In the genomic region with DNA sequence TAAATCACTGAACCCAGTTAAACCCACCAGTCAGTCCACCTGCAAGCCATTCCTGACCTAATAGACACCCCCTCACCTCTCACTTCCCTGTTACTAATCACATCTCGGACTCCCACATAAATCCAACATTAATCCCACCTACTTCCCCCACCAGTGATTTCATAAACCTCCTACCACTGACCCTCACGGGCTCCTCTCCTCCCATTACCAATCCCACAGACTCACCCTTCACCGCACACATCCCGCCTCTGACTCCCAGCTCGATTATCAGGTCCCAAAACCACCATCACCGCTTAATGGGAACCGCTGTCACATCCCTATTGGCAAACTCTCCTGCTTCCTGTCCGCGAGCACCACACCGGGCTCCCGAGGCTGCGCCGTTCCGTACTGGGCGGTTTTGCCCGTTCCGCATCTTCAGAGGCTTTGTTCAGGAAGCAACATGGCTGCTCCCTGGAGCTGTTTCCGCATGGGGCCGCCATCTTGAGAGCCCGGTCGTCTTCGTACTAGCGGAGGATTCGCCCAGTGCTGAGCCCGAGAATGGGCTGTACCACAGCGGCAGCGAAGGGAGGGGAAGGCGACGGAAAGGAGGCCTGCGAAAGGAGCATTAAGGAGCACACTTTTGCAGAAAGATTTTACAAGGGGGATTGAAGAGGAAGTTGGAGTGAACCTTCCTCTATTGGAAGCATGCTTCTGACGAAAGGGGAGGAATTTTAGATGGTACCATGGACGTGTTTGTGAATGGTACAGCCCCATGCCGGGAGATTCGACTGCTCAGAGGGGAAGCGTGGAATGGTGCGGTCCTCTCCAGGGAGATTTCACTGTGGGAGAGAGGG, we compare ENCODE assay signal across 8 cellular contexts. TPM values are rescaled to one million over a fixed set of nuclear protein-coding genes. Genes with fewer than 3 reads are reported as not detected.
DNase-seq lines count a peak whose midpoint lies in the region; ATAC-seq and TF ChIP-seq lines count a peak whose summit lies in the region.

TSS of gene ZNF300 (minus strand) at position 502 of the 833 bp plus-strand sequence. CDS start 1,825 bp downstream, outside the sequence.

- H3K9ac ChIP-seq in neural cell (ENCODE audit: low read length): peak within 1 kb of the TSS; percentile 77

- peaks cover 15% of the 10 kb centered on the region for H3K79me2 ChIP-seq in neural cell (replicated peaks; ENCODE audit: insufficient read depth, low read length)

- peak within 1 kb of the TSS; percentile 83 for H3K4me3 Mint-ChIP-seq in stimulated activated naive CD8-positive, alpha-beta T cell treated with anti-CD3 and anti-CD28 coated beads, Interleukin-15, Interleukin-2, amounts not matched to agents 100 ng/mL and 50 ng/mL, for 24 hours

- H3K4me1 ChIP-seq in BE2C: no peaks in the 10 kb centered on the region

- peaks cover 47 to 62% of the 10 kb centered on the region in 2 donors for H3K36me3 Mint-ChIP-seq in activated naive CD4-positive, alpha-beta T cell treated with anti-CD3 and anti-CD28 coated beads, Interleukin-2, amount 50 U/mL, for 72 hours
- H3K36me3 Mint-ChIP-seq in stimulated activated naive CD8-positive, alpha-beta T cell treated with anti-CD3 and anti-CD28 coated beads, Interleukin-15, Interleukin-2, amounts not matched to agents 100 ng/mL and 50 ng/mL, for 24 hours (ENCODE audit: low read depth): peaks cover 54% of the 10 kb centered on the region

- ATAC-seq in HG02852 (IDR thresholded peaks at IDR 0.05; ENCODE audit: unreplicated experiment) (peak; percentile 48), GM19023 (IDR thresholded peaks at IDR 0.05; ENCODE audit: unreplicated experiment) (no peak)
- ATAC-seq in activated naive CD4-positive, alpha-beta T cell treated with anti-CD3 and anti-CD28 coated beads, Interleukin-2, amount 50 U/mL, for 72 hours: peak; percentile 93 to 94

- DNase-seq in BE2C (peak; percentile 94), germinal center (ENCODE audit: low spot score) (peak; percentile 34)
- DNase-seq in activated naive CD4-positive, alpha-beta T cell treated with anti-CD3 and anti-CD28 coated beads, Interleukin-2, amount 50 U/mL, for 72 hours (ENCODE audit: low spot score in 2 of 2): peak; percentile 55 to 61

- TF ChIP-seq RAD21 in neural cell (conservative IDR thresholded peaks at IDR 0.05): no peak

- peaks cover 3% of the 10 kb centered on the region; the same call in 1 of the 2 replicates for H3K9me3 ChIP-seq in BE2C
- H3K9me3 ChIP-seq in neural cell (ENCODE audit: low read length): peaks cover 8% of the 10 kb centered on the region

- H3K27me3 Mint-ChIP-seq in stimulated activated naive CD8-positive, alpha-beta T cell treated with anti-CD3 and anti-CD28 coated beads, Interleukin-15, Interleukin-2, amounts not matched to agents 100 ng/mL and 50 ng/mL, for 24 hours: peaks cover 25% of the 10 kb centered on the region

- H3K27ac Mint-ChIP-seq in activated naive CD4-positive, alpha-beta T cell treated with anti-CD3 and anti-CD28 coated beads, Interleukin-2, amount 50 U/mL, for 72 hours: peak within 1 kb of the TSS; percentile 90 to 91
- H3K27ac Mint-ChIP-seq in stimulated activated naive CD8-positive, alpha-beta T cell treated with anti-CD3 and anti-CD28 coated beads, Interleukin-15, Interleukin-2, amounts not matched to agents 100 ng/mL and 50 ng/mL, for 24 hours: peak within 1 kb of the TSS; percentile 91

- peaks cover 6% of the 10 kb centered on the region for H3K4me1 Mint-ChIP-seq in stimulated activated naive CD8-positive, alpha-beta T cell treated with anti-CD3 and anti-CD28 coated beads, Interleukin-15, Interleukin-2, amounts not matched to agents 100 ng/mL and 50 ng/mL, for 24 hours (ENCODE audit: low read depth)

- peaks cover 39% of the 10 kb centered on the region for H3K36me3 ChIP-seq in BE2C
- no peaks in the 10 kb centered on the region for H3K36me3 ChIP-seq in neural cell (ENCODE audit: insufficient read depth, low read length)

- H3K4me3 ChIP-seq in BE2C (ENCODE audit: low read depth, low read length) (peak within 1 kb of the TSS; percentile 92), neural cell (ENCODE audit: low read length) (peak within 1 kb of the TSS; percentile 69)

- peak within 1 kb of the TSS; percentile 75 for H2AFZ ChIP-seq in neural cell (ENCODE audit: low read depth, low read length)

- no peaks in the 10 kb centered on the region for H3F3A ChIP-seq in neural cell (ENCODE audit: insufficient read depth, low read length, poor library complexity, severe bottlenecking)

- peak within 1 kb of the TSS; percentile 88 for H3K27ac ChIP-seq in neural cell (ENCODE audit: low read length)

- no peak for TF ChIP-seq CTCF in BE2C (IDR thresholded peaks at IDR 0.05; ENCODE audit: low read depth, low read length)
- TF ChIP-seq CTCF in neural cell (IDR thresholded peaks at IDR 0.05; ENCODE audit: poor library complexity, severe bottlenecking): peak; percentile 23

- peaks cover 37 to 61% of the 10 kb centered on the region in 2 donors for H3K9me3 Mint-ChIP-seq in activated naive CD4-positive, alpha-beta T cell treated with anti-CD3 and anti-CD28 coated beads, Interleukin-2, amount 50 U/mL, for 72 hours
- H3K9me3 Mint-ChIP-seq in stimulated activated naive CD8-positive, alpha-beta T cell treated with anti-CD3 and anti-CD28 coated beads, Interleukin-15, Interleukin-2, amounts not matched to agents 100 ng/mL and 50 ng/mL, for 24 hours: peaks cover 53% of the 10 kb centered on the region

- no peaks in the 10 kb centered on the region for H4K20me1 ChIP-seq in neural cell (ENCODE audit: insufficient read depth)

- H3K27me3 ChIP-seq in BE2C: no peaks in the 10 kb centered on the region
- H3K27me3 ChIP-seq in neural cell (ENCODE audit: insufficient read depth, low read depth, low read length): no peaks in the 10 kb centered on the region

- H3K9me2 ChIP-seq in neural cell (ENCODE audit: insufficient read depth, low read length): no peaks in the 10 kb centered on the region

- H3K4me2 ChIP-seq in neural cell (ENCODE audit: low read length): peak within 1 kb of the TSS; percentile 44

- TF ChIP-seq EP300 in neural cell (conservative IDR thresholded peaks at IDR 0.05; ENCODE audit: poor library complexity, severe bottlenecking): no peak

TF ChIP-seq in PFSK-1, 5 proteins besides CTCF, POLR2A, EP300 and RAD21 (continues in another document):
- peak; percentile 69; the same call in 1 of the 2 replicates for TF ChIP-seq TAF1 (IDR thresholded peaks at IDR 0.05; ENCODE audit: borderline replicate concordance, insufficient read depth, low read length)
- TF ChIP-seq POLR2AphosphoS5 (IDR thresholded peaks at IDR 0.05; ENCODE audit: low read depth, low read length): 0 out of 2 replicates have a peak, but pooled peaks have one; percentile 48

TF ChIP-seq in neural cell, 6 proteins besides CTCF, POLR2A, EP300 and RAD21:
- no peak for TF ChIP-seq EZH2 (IDR thresholded peaks at IDR 0.05; ENCODE audit: borderline replicate concordance, insufficient read depth, low read length, poor library complexity, severe bottlenecking)
- TF ChIP-seq SMC3 (conservative IDR thresholded peaks at IDR 0.05; ENCODE audit: poor library complexity): no peak
- TF ChIP-seq, protein P1, sequence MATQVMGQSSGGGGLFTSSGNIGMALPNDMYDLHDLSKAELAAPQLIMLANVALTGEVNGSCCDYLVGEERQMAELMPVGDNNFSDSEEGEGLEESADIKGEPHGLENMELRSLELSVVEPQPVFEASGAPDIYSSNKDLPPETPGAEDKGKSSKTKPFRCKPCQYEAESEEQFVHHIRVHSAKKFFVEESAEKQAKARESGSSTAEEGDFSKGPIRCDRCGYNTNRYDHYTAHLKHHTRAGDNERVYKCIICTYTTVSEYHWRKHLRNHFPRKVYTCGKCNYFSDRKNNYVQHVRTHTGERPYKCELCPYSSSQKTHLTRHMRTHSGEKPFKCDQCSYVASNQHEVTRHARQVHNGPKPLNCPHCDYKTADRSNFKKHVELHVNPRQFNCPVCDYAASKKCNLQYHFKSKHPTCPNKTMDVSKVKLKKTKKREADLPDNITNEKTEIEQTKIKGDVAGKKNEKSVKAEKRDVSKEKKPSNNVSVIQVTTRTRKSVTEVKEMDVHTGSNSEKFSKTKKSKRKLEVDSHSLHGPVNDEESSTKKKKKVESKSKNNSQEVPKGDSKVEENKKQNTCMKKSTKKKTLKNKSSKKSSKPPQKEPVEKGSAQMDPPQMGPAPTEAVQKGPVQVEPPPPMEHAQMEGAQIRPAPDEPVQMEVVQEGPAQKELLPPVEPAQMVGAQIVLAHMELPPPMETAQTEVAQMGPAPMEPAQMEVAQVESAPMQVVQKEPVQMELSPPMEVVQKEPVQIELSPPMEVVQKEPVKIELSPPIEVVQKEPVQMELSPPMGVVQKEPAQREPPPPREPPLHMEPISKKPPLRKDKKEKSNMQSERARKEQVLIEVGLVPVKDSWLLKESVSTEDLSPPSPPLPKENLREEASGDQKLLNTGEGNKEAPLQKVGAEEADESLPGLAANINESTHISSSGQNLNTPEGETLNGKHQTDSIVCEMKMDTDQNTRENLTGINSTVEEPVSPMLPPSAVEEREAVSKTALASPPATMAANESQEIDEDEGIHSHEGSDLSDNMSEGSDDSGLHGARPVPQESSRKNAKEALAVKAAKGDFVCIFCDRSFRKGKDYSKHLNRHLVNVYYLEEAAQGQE (IDR thresholded peaks at IDR 0.05; ENCODE audit: borderline replicate concordance): peak; percentile 85
- TF ChIP-seq MXI1 (conservative IDR thresholded peaks at IDR 0.05; ENCODE audit: poor library complexity, severe bottlenecking): peak; percentile 98
- TF ChIP-seq POLR2AphosphoS5 (IDR thresholded peaks at IDR 0.05): peak; percentile 81
- TF ChIP-seq TAF1 (IDR thresholded peaks at IDR 0.05; ENCODE audit: low read depth): peak; percentile 86

RNA-seq across cellular contexts. Expression of gene ZNF300, which starts in this region (rescaled TPM):
- 6.2 TPM for polyA plus RNA-seq in BE2C (2012; ENCODE audit: insufficient read depth, insufficient read length, low read depth)
- polyA plus RNA-seq in PFSK-1 (2012; ENCODE audit: insufficient read length, low read depth): 1.8 TPM
- 1 to 10 TPM; 1.6 to 2.2 TPM for total RNA-seq in activated naive CD4-positive, alpha-beta T cell treated with anti-CD3 and anti-CD28 coated beads, Interleukin-2, amount 50 U/mL, for 72 hours
- polyA plus RNA-seq in neural cell: 126 and 133 TPM in 2 replicates
- polyA minus RNA-seq in neural cell: 62.3 and 75.4 TPM in 2 replicates

Comparison
In these comparisons a context has a peak if more than half of its experiments do, and no peak if none do; other contexts are left out.
1. DNase-seq: peak in every context shown above with its lines; median percentile 94 in BE2C; 58 in activated naive CD4-positive, alpha-beta T cell treated with anti-CD3 and anti-CD28 coated beads, Interleukin-2, amount 50 U/mL, for 72 hours; 34 in germinal center.